ENCODE assay signal across 10 cellular contexts in genomic region chr7:128040205-128040604, GRCh38. TPM values are rescaled to one million over a fixed set of nuclear protein-coding genes. Genes with fewer than 3 reads are reported as not detected.
"Had no signal": no experiment of that assay in that cellular context is flagged by ENCODE, and none has a peak within 500 bp of the region (broad histone marks: within the 10 kb centered on the region; RNA-seq: fewer than 3 reads in every experiment).

No MANE protein-coding gene starts in this region.

- H3K4me3 Mint-ChIP-seq: IgD-negative memory B cell had no signal

- H3K27ac Mint-ChIP-seq: IgD-negative memory B cell had no signal

- ATAC-seq: HepG2, K562 had no signal

- H3K27me3 Mint-ChIP-seq: IgD-negative memory B cell had no signal

- H3K4me3 ChIP-seq: K562 had no signal

- DNase-seq: IMR-90, KBM-7, KG1 had no signal

- H3K27ac ChIP-seq: HL-60, KMS-11 had no signal

- H3K9me3 Mint-ChIP-seq: IgD-negative memory B cell had no signal

RNA-seq across cellular contexts. Expression of gene LRRC4, which starts 9.0 kb away (rescaled TPM):
- total RNA-seq: HepG2, HT-29, HT1080, K562 had no signal
- polyA plus RNA-seq: HepG2, IgD-negative memory B cell had no signal
